23 cellular contexts compared by ENCODE assay signal in the genomic region with DNA sequence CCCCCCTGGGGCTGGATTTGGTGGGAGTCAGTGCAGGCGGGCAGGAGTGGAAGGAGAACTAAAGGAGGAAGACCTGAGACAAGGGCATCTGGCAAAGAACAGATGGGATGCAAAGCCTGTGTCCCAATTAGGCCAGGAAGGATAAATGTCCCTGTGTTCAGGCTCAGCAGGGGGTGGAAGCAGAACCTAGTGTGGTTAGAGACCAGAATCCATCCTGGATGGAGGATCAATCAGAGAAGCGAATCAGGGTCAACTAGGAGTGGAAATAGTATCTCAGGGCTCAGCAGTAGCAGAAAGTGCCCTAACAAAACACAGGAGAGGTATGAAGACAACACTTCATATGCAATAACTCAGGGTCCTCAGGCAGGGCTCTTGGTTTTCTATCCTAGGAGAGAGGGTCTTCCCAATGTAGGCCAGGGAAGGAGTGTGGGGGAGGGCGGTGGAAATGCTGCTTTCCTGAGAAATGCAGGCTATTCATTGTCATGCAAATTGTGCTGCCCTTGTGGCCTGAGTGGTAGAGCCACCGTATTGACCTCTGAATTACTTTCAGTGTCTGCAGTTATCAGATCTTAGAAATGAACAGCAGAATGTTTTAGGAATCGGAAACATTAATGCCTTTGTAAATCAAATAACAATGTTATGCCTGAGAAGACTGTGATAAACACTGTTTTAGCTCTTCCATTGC.
DNase-seq lines count a peak whose midpoint lies in the region; ATAC-seq and TF ChIP-seq lines count a peak whose summit lies in the region.
"Had no signal": no experiment of that assay in that cellular context is flagged by ENCODE, and none has a peak within 500 bp of the region (broad histone marks: within the 10 kb centered on the region; RNA-seq: fewer than 3 reads in every experiment).

No MANE protein-coding gene starts in this region.

- H3K9me3 ChIP-seq in endodermal cell (ENCODE audit: control insufficient read depth, low read length) (peaks cover 19% of the 10 kb centered on the region), iPS-20b (ENCODE audit: insufficient read depth, low read depth, low read length) (no peaks in the 10 kb centered on the region)

- TF ChIP-seq CTCF in endodermal cell (conservative IDR thresholded peaks at IDR 0.05) (no peak), CD14-positive monocyte (IDR thresholded peaks at IDR 0.05) (no peak)
- no peak for TF ChIP-seq CTCF in activated CD8-positive, alpha-beta T cell treated with anti-CD3 and anti-CD28 coated beads for 36 hours (IDR thresholded peaks at IDR 0.05)

- H3K9ac ChIP-seq in endodermal cell (ENCODE audit: extremely low read depth, low read length, poor library complexity, severe bottlenecking) (no peak overlapping the region), iPS-20b (ENCODE audit: low read depth, low read length) (no peak overlapping the region)
- H3K9ac ChIP-seq: GM23248 had no signal

- DNase-seq in NCI-H82 (lab: John Stamatoyannopoulos, UW) (peak; percentile 38), NCI-H82 treated with DMSO at 0.1 percent for 48 hours (lab: John Stamatoyannopoulos, UW; ENCODE audit: unreplicated experiment) (no peak), endodermal cell (peak; percentile 74), mucosa of gallbladder (ENCODE audit: low spot score) (no peak), CD14-positive monocyte (ENCODE audit: low spot score) (no peak)
- DNase-seq in activated CD8-positive, alpha-beta T cell treated with anti-CD3 and anti-CD28 coated beads for 36 hours = no peak
- DNase-seq: Calu3; CD4-positive, alpha-beta T cell; GM23248; IMR-90; Kasumi-1; MM.1S; NCI-H1092 treated with DMSO at 0.1 percent for 48 hours; NCI-H1694; NCI-H2107; NCI-H2227 treated with DMSO at 0.1 percent for 48 hours; NCI-H526; SHP77 had no signal

- POLR2A ChIA-PET in activated CD8-positive, alpha-beta T cell treated with anti-CD3 and anti-CD28 coated beads for 36 hours (lab: Charles Lee) = no interaction called here

- no peaks in the 10 kb centered on the region for H3K27me3 Mint-ChIP-seq in endodermal cell (ENCODE audit: insufficient read depth)
- H3K27me3 Mint-ChIP-seq in activated CD8-positive, alpha-beta T cell treated with anti-CD3 and anti-CD28 coated beads for 36 hours = no peaks in the 10 kb centered on the region
- H3K27me3 Mint-ChIP-seq in CD14-positive monocyte (ENCODE audit: low read depth in 3 of 3) = peaks cover 0 to 4% (median 2%) of the 10 kb centered on the region in 3 donors
- H3K27me3 Mint-ChIP-seq: B cell; CD4-positive, alpha-beta T cell had no signal

- H3K36me3 ChIP-seq in endodermal cell (ENCODE audit: control insufficient read depth, insufficient read depth, low read length) (peaks cover 82% of the 10 kb centered on the region), iPS-20b (ENCODE audit: insufficient read depth, low read depth, low read length) (no peaks in the 10 kb centered on the region)

- H3K4me1 ChIP-seq in endodermal cell (ENCODE audit: control insufficient read depth, insufficient read depth, low read length) (no peaks in the 10 kb centered on the region), iPS-20b (ENCODE audit: insufficient read depth, low read length) (peaks cover 14% of the 10 kb centered on the region)

- no peak overlapping the region for H3K4me3 ChIP-seq in endodermal cell (ENCODE audit: low read length)
- H3K4me3 ChIP-seq in iPS-20b (ENCODE audit: low read length) = peak overlapping the region; percentile 42; the same call in 1 of the 2 replicates
- H3K4me3 ChIP-seq: GM12878, GM23248 had no signal

- CTCF ChIA-PET in activated CD8-positive, alpha-beta T cell treated with anti-CD3 and anti-CD28 coated beads for 36 hours (lab: Charles Lee) = no interaction called here

- no peak overlapping the region for H3K27ac Mint-ChIP-seq in endodermal cell
- H3K27ac Mint-ChIP-seq in activated CD8-positive, alpha-beta T cell treated with anti-CD3 and anti-CD28 coated beads for 36 hours = no peak overlapping the region
- no peak overlapping the region for H3K27ac Mint-ChIP-seq in CD14-positive monocyte
- H3K27ac Mint-ChIP-seq: B cell; CD4-positive, alpha-beta T cell had no signal

- peaks cover 71% of the 10 kb centered on the region for H3K36me3 Mint-ChIP-seq in endodermal cell (ENCODE audit: low read depth)
- no peaks in the 10 kb centered on the region for H3K36me3 Mint-ChIP-seq in activated CD8-positive, alpha-beta T cell treated with anti-CD3 and anti-CD28 coated beads for 36 hours (ENCODE audit: low read depth)
- H3K36me3 Mint-ChIP-seq in CD14-positive monocyte = no peaks in the 10 kb centered on the region

- intact Hi-C loops in activated CD8-positive, alpha-beta T cell treated with anti-CD3 and anti-CD28 coated beads for 36 hours (cut with micrococcal nuclease) = no loop called here
- intact Hi-C loops in CD14-positive monocyte (cut with micrococcal nuclease) = no loop called here

- H3K4me1 Mint-ChIP-seq in endodermal cell (peaks cover 12% of the 10 kb centered on the region), CD14-positive monocyte (no peaks in the 10 kb centered on the region)
- H3K4me1 Mint-ChIP-seq in activated CD8-positive, alpha-beta T cell treated with anti-CD3 and anti-CD28 coated beads for 36 hours (ENCODE audit: low read depth) = no peaks in the 10 kb centered on the region
- H3K4me1 Mint-ChIP-seq: B cell had no signal

- H3K27me3 ChIP-seq in endodermal cell (ENCODE audit: control insufficient read depth, insufficient read depth, low read length, poor library complexity, severe bottlenecking) (no peaks in the 10 kb centered on the region), iPS-20b (ENCODE audit: insufficient read depth, low read length) (no peaks in the 10 kb centered on the region)

- H3K9me3 Mint-ChIP-seq in endodermal cell (no peaks in the 10 kb centered on the region), CD14-positive monocyte (peaks cover 0 to 8% (median 0%) of the 10 kb centered on the region in 7 donors)
- H3K9me3 Mint-ChIP-seq in activated CD8-positive, alpha-beta T cell treated with anti-CD3 and anti-CD28 coated beads for 36 hours = peaks cover 4% of the 10 kb centered on the region

- H3K27ac ChIP-seq in endodermal cell (ENCODE audit: low read depth, low read length) (no peak overlapping the region), iPS-20b (ENCODE audit: low read length) (no peak overlapping the region)
- H3K27ac ChIP-seq: 22Rv1, GM23248 had no signal

- no peak overlapping the region for H3K4me3 Mint-ChIP-seq in endodermal cell
- no peak overlapping the region for H3K4me3 Mint-ChIP-seq in activated CD8-positive, alpha-beta T cell treated with anti-CD3 and anti-CD28 coated beads for 36 hours
- H3K4me3 Mint-ChIP-seq in CD14-positive monocyte = no peak overlapping the region
- H3K4me3 Mint-ChIP-seq: B cell; CD4-positive, alpha-beta T cell had no signal

- no peak for ATAC-seq in HG02870 (IDR thresholded peaks at IDR 0.05; ENCODE audit: unreplicated experiment)
- ATAC-seq in activated CD8-positive, alpha-beta T cell treated with anti-CD3 and anti-CD28 coated beads for 36 hours = no peak
- ATAC-seq: GM12878 had no signal

- 65 to 83% methylated on average over 4 to 5 of the region's 5 CpGs for WGBS in endodermal cell (ENCODE audit: insufficient coverage in 1 of 2, insufficient read length in 1 of 2), 2 experiments

Comparison
In these comparisons a context has a peak if more than half of its experiments do, and no peak if none do; other contexts are left out.
1. DNase-seq: peak in NCI-H82 (single experiment) and endodermal cell (single experiment); none in NCI-H82 treated with DMSO at 0.1 percent for 48 hours (single experiment), mucosa of gallbladder (single experiment), activated CD8-positive, alpha-beta T cell treated with anti-CD3 and anti-CD28 coated beads for 36 hours (single experiment) and CD14-positive monocyte (single experiment).